In the genomic region with DNA sequence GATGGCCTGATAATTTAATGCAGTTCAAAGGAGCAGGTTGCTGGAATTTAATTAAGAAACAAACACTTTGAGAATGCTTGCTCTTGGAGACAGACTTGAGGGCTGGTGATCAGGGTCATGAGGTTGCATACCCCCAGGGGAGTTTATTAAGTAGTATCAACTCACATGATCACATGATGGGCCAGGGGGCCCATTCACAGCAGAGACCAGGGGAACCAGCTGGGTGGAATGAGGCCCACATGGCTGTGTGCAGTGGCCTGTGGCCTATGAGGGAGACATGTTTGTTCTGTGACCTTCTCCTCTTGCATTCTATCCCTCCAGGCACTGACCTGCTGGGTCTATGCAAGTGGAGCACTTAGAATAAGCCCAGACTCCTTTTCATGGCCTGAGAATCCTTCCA, we compare ENCODE assay signal across 22 cellular contexts.
"Had no signal": no experiment of that assay in that cellular context is flagged by ENCODE, and none has a peak within 500 bp of the region (broad histone marks: within the 10 kb centered on the region; RNA-seq: fewer than 3 reads in every experiment).

No MANE protein-coding gene starts in this region.

- H3K4me3 ChIP-seq: esophagus muscularis mucosa, gastrocnemius medialis, lung, prostate gland, right lobe of liver, suprapubic skin, tibial artery, upper lobe of left lung, uterus had no signal

- H3K4me1 ChIP-seq: esophagus muscularis mucosa, gastrocnemius medialis, prostate gland, suprapubic skin, tibial artery, upper lobe of left lung, uterus had no signal

- H3K36me3 ChIP-seq: esophagus muscularis mucosa, gastrocnemius medialis, prostate gland, right lobe of liver, suprapubic skin, tibial artery, upper lobe of left lung, uterus had no signal

- H3K9me3 ChIP-seq: esophagus muscularis mucosa, gastrocnemius medialis, prostate gland, right lobe of liver, suprapubic skin, tibial artery, upper lobe of left lung, uterus had no signal

- H3K27me3 ChIP-seq: gastrocnemius medialis, right lobe of liver, suprapubic skin, upper lobe of left lung, uterus had no signal

- H3K27ac ChIP-seq: epithelial cell of prostate, esophagus muscularis mucosa, gastrocnemius medialis, parathyroid adenoma, prostate gland, right lobe of liver, suprapubic skin, tibial artery, upper lobe of left lung, uterus had no signal

- DNase-seq: effector memory CD8-positive, alpha-beta T cell; gastrocnemius medialis; kidney; left cardiac atrium; left ventricle myocardium superior; mesendoderm; naive B cell; retina; right lobe of liver; stimulated activated CD4-positive, alpha-beta T cell treated with anti-CD3 and anti-CD28 coated beads, Interleukin-4, amount 100 ng/mL, for 1 hour; stimulated activated CD8-positive, alpha-beta memory T cell treated with anti-CD3 and anti-CD28 coated beads, Interleukin-4, amount 100 ng/mL, for 48 hours; stimulated activated naive CD8-positive, alpha-beta T cell treated with anti-CD3 and anti-CD28 coated beads, Interleukin-15, Interleukin-2, amounts not matched to agents 100 U/mL and 50 U/mL, for 24 hours; tibial artery; upper lobe of left lung; uterus had no signal

- ATAC-seq: effector memory CD8-positive, alpha-beta T cell; gastrocnemius medialis; left cardiac atrium; left ventricle myocardium superior; right lobe of liver; stimulated activated effector memory CD8-positive, alpha-beta T cell treated with anti-CD3 and anti-CD28 coated beads, Interleukin-12 subunit alpha, Interleukin-12 subunit beta, amount 100 ng/mL, for 72 hours; stimulated activated naive CD8-positive, alpha-beta T cell treated with anti-CD3 and anti-CD28 coated beads, Interleukin-15, Interleukin-2, amounts not matched to agents 100 U/mL and 50 U/mL, for 24 hours had no signal
